In genomic region chr11:88178211-88178610, GRCh38 we compare ENCODE assay signal across 17 cellular contexts. TPM values are rescaled to one million over a fixed set of nuclear protein-coding genes. Genes with fewer than 3 reads are reported as not detected.
DNase-seq lines count a peak whose midpoint lies in the region; TF ChIP-seq lines count a peak whose summit lies in the region.
"Had no signal": no experiment of that assay in that cellular context is flagged by ENCODE, and none has a peak within 500 bp of the region (broad histone marks: within the 10 kb centered on the region; RNA-seq: fewer than 3 reads in every experiment).

No MANE protein-coding gene starts in this region.

- peak; percentile 33 for DNase-seq in GM03348 (ENCODE audit: low spot score)
- DNase-seq in esophagus squamous epithelium (lab: John Stamatoyannopoulos, UW), result no peak
- DNase-seq in osteoblast (ENCODE audit: insufficient read length, low spot score, missing footprints), result peak; percentile 44
- no peak for DNase-seq in NCI-H1417 treated with DMSO at 0.1 percent for 48 hours (lab: John Stamatoyannopoulos, UW)
- DNase-seq in HEK293T (ENCODE audit: extremely low spot score), result no peak
- no peak for DNase-seq in retina
- DNase-seq in putamen (ENCODE audit: low spot score), result no peak
- DNase-seq: activated CD4-positive, alpha-beta T cell treated with anti-CD3 and anti-CD28 coated beads, Interleukin-2, amount 50 U/mL, for 4 hours; activated T-cell treated with anti-CD3 and anti-CD28 coated beads, Interleukin-2, amount 50 U/mL, for 48 hours; AML-193; EL; NCI-H187 treated with DMSO at 0.1 percent for 48 hours; NCI-H446; stimulated activated CD4-positive, alpha-beta T cell treated with anti-CD3 and anti-CD28 coated beads, Interleukin-2, amount 100 ng/mL, for 48 hours had no signal

- TF ChIP-seq POLR2A in esophagus squamous epithelium (IDR thresholded peaks at IDR 0.05), result no peak

- H3K27me3 ChIP-seq in OCI-LY3 (ENCODE audit: low read depth, low read length) (peaks cover 31% of the 10 kb centered on the region), esophagus squamous epithelium (no peaks in the 10 kb centered on the region), osteoblast (ENCODE audit: insufficient read depth, low read length) (no peaks in the 10 kb centered on the region)

- H3K9ac ChIP-seq in OCI-LY3 (ENCODE audit: low read length), result no peak overlapping the region

- CTCF ChIA-PET in HEK293T (lab: Yijun Ruan, JAX), result no interaction called here

- H3K4me2 ChIP-seq in OCI-LY3 (ENCODE audit: low read length), result peak overlapping the region; percentile 76
- peak overlapping the region; percentile 20 for H3K4me2 ChIP-seq in osteoblast (ENCODE audit: insufficient read depth, low read length)

- H3K79me2 ChIP-seq in OCI-LY3 (ENCODE audit: low read length) (no peaks in the 10 kb centered on the region), osteoblast (ENCODE audit: insufficient read depth, low read length) (no peaks in the 10 kb centered on the region)

- WGBS in esophagus squamous epithelium, 2 donors, result 54 to 69% methylated on average over 4 of the region's 4 CpGs

- H4K20me1 ChIP-seq in OCI-LY3 (ENCODE audit: insufficient read depth, low read length) (peaks cover 14% of the 10 kb centered on the region), osteoblast (ENCODE audit: insufficient read depth, low read length) (no peaks in the 10 kb centered on the region)

- POLR2A ChIA-PET in HEK293T (lab: Yijun Ruan, JAX), result no interaction called here

- H3K4me3 ChIP-seq in OCI-LY3 (ENCODE audit: low read length) (0 out of 2 replicates have a peak overlapping the region, but pooled peaks have one; percentile 7), esophagus squamous epithelium (no peak overlapping the region), osteoblast (ENCODE audit: insufficient read depth, low read length) (no peak overlapping the region)
- H3K4me3 ChIP-seq: HAP-1 had no signal

- H3K4me1 ChIP-seq in OCI-LY3 (ENCODE audit: low read length) (peaks cover 33% of the 10 kb centered on the region), esophagus squamous epithelium (peaks cover 8 to 99% (median 17%) of the 10 kb centered on the region in 3 donors), osteoblast (ENCODE audit: insufficient read depth, low read length) (peaks cover 22% of the 10 kb centered on the region)
- H3K4me1 ChIP-seq: HAP-1 had no signal

- H3K27ac ChIP-seq in OCI-LY3 (ENCODE audit: low read length) (no peak overlapping the region), esophagus squamous epithelium (peak overlapping the region in 3 of 4 donors; percentile 70 to 82 (median 76)), osteoblast (ENCODE audit: low read depth, low read length) (peak overlapping the region; percentile 56)

- H3K9me3 ChIP-seq in OCI-LY3 (ENCODE audit: insufficient read depth, low read length), result no peaks in the 10 kb centered on the region
- no peaks in the 10 kb centered on the region for H3K9me3 ChIP-seq in esophagus squamous epithelium
- no peaks in the 10 kb centered on the region for H3K9me3 ChIP-seq in osteoblast (ENCODE audit: low read depth, low read length)
- H3K9me3 ChIP-seq: HAP-1 had no signal

- TF ChIP-seq CTCF in OCI-LY3 (IDR thresholded peaks at IDR 0.05; ENCODE audit: low read depth, low read length), result no peak
- TF ChIP-seq CTCF in esophagus squamous epithelium (IDR thresholded peaks at IDR 0.05), result no peak
- no peak for TF ChIP-seq CTCF in osteoblast (IDR thresholded peaks at IDR 0.05; ENCODE audit: extremely low read depth, low read depth, low read length)

- no peak overlapping the region for H2AFZ ChIP-seq in OCI-LY3 (ENCODE audit: low read depth, low read length)
- peak overlapping the region; percentile 18 for H2AFZ ChIP-seq in osteoblast (ENCODE audit: low read length)

- no peaks in the 10 kb centered on the region for H3K36me3 ChIP-seq in OCI-LY3 (replicated peaks; ENCODE audit: low read depth, low read length)
- no peaks in the 10 kb centered on the region for H3K36me3 ChIP-seq in esophagus squamous epithelium
- H3K36me3 ChIP-seq in osteoblast (ENCODE audit: insufficient read depth, low read length), result no peaks in the 10 kb centered on the region
- H3K36me3 ChIP-seq: HAP-1 had no signal

- intact Hi-C loops in esophagus squamous epithelium (cut with DNase I), result no loop called here

TF ChIP-seq in HEK293T, 16 proteins besides CTCF, POLR2A, EP300 and RAD21:
- TF ChIP-seq BHLHE40 (IDR thresholded peaks at IDR 0.05; ENCODE audit: borderline replicate concordance), result no peak
- TF ChIP-seq FOXK2 (IDR thresholded peaks at IDR 0.05), result no peak
- no peak for TF ChIP-seq TARDBP (IDR thresholded peaks at IDR 0.05)
- TF ChIP-seq NFRKB (IDR thresholded peaks at IDR 0.05), result no peak
- no peak for TF ChIP-seq HDGF (IDR thresholded peaks at IDR 0.05; ENCODE audit: borderline replicate concordance)
- no peak for TF ChIP-seq PKNOX1 (IDR thresholded peaks at IDR 0.05)
TF ChIP-seq in HEK293T: peak in this region for 0.

RNA-seq across cellular contexts. Expression of gene RAB38, which starts 3.0 kb away (rescaled TPM):
- total RNA-seq in esophagus squamous epithelium, result 100 to 1,000 TPM in 1 of 4 donors, 10 to 100 TPM in 3; 23.4 to 105 (median 65.1) TPM
- total RNA-seq in osteoblast, result 0.59 and 1.1 TPM in 2 replicates
- total RNA-seq: chondrocyte had no signal

Comparison
In these comparisons a context has a peak if more than half of its experiments do, and no peak if none do; other contexts are left out.
1. DNase-seq: peak in GM03348 (single experiment) and osteoblast (single experiment); none in esophagus squamous epithelium (single experiment), NCI-H1417 treated with DMSO at 0.1 percent for 48 hours (single experiment), HEK293T (single experiment), retina (single experiment) and putamen (single experiment).
2. RNA of gene RAB38, which starts 3.0 kb away (total RNA-seq): 23.4 to 105 TPM in esophagus squamous epithelium; 0.59 to 1.1 TPM in osteoblast; every median in the first group is over 10 times any median in the second.